Comparison of ENCODE assay signal across 15 cellular contexts in the genomic region with DNA sequence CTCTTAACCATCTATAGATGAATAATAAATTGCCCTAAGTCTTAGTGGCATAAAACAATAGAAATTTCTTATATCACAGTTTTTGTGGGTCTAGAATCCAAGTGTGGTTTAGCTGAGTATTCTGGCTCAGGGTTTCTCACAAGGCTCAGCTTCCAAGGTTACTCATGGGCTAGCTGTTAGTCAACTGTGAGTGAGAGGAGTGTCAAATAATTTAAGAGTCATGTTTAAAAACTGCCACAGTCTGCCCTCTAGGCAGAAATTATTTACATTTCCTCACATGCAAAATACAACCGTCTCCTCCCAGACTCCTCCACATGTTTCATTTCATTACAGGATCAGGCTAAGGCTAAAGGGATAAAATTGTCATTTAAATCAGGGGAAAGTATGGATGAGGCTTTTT.
DNase-seq lines count a peak whose midpoint lies in the region; ATAC-seq and TF ChIP-seq lines count a peak whose summit lies in the region.
"Had no signal": no experiment of that assay in that cellular context is flagged by ENCODE, and none has a peak within 500 bp of the region (broad histone marks: within the 10 kb centered on the region; RNA-seq: fewer than 3 reads in every experiment).

No MANE protein-coding gene starts in this region.

- no peaks in the 10 kb centered on the region for H3K36me3 Mint-ChIP-seq in naive thymus-derived CD4-positive, alpha-beta T cell
- H3K36me3 Mint-ChIP-seq: naive B cell had no signal

- no peaks in the 10 kb centered on the region for H3K27me3 Mint-ChIP-seq in naive thymus-derived CD4-positive, alpha-beta T cell
- H3K27me3 Mint-ChIP-seq: naive B cell had no signal

- no peak for ATAC-seq in GM18909 (IDR thresholded peaks at IDR 0.05; ENCODE audit: poor library complexity, unreplicated experiment)
- ATAC-seq in naive thymus-derived CD4-positive, alpha-beta T cell: no peak
- ATAC-seq: activated T-cell treated with anti-CD3 and anti-CD28 coated beads, Interleukin-2, amount 50 U/mL, for 4 hours had no signal

- H3K4me1 Mint-ChIP-seq in naive thymus-derived CD4-positive, alpha-beta T cell: no peaks in the 10 kb centered on the region
- H3K4me1 Mint-ChIP-seq: naive B cell had no signal

- DNase-seq in HPDE6-E6E7 (ENCODE audit: extremely low spot score) (peak; percentile 50), SW 1271 (lab: John Stamatoyannopoulos, UW) (peak; percentile 17 to 60), fibroblast of the conjunctiva (ENCODE audit: low read depth) (peak; percentile 50), smooth muscle cell (lab: John Stamatoyannopoulos, UW; ENCODE audit: unreplicated experiment) (no peak), prostate gland (ENCODE audit: low spot score) (no peak)
- no peak for DNase-seq in stimulated activated CD4-positive, alpha-beta T cell treated with anti-CD3 and anti-CD28 coated beads, Interleukin-4, amount 100 ng/mL, for 24 hours
- DNase-seq in naive thymus-derived CD4-positive, alpha-beta T cell: no peak
- DNase-seq: activated T-cell treated with anti-CD3 and anti-CD28 coated beads, Interleukin-2, amount 50 U/mL, for 4 hours; cerebellar nuclear complex; DMS53; naive B cell; NCI-H187; spleen; stimulated activated CD8-positive, alpha-beta memory T cell treated with anti-CD3 and anti-CD28 coated beads, Interleukin-4, amount 100 ng/mL, for 48 hours had no signal

- peaks cover 5% of the 10 kb centered on the region for H3F3A ChIP-seq in smooth muscle cell (ENCODE audit: low read depth)

- H3K9me3 Mint-ChIP-seq in naive thymus-derived CD4-positive, alpha-beta T cell: no peaks in the 10 kb centered on the region
- H3K9me3 Mint-ChIP-seq: activated T-cell treated with anti-CD3 and anti-CD28 coated beads, Interleukin-2, amount 50 U/mL, for 4 hours had no signal

- no peaks in the 10 kb centered on the region for H3K27me3 ChIP-seq in smooth muscle cell (ENCODE audit: low read depth)
- no peaks in the 10 kb centered on the region for H3K27me3 ChIP-seq in naive thymus-derived CD4-positive, alpha-beta T cell (ENCODE audit: control insufficient read depth in 2 of 2, insufficient read depth in 2 of 2, low read length in 2 of 2)
- no peaks in the 10 kb centered on the region for H3K27me3 ChIP-seq in prostate gland (replicated peaks; ENCODE audit: insufficient read depth)
- H3K27me3 ChIP-seq: spleen had no signal

- H3K27ac Mint-ChIP-seq in naive thymus-derived CD4-positive, alpha-beta T cell: no peak overlapping the region
- H3K27ac Mint-ChIP-seq: naive B cell had no signal

- intact Hi-C loops in naive thymus-derived CD4-positive, alpha-beta T cell (cut with micrococcal nuclease): no loop called here
- intact Hi-C loops in prostate gland (cut with DNase I): no loop called here

- CTCF ChIA-PET in naive thymus-derived CD4-positive, alpha-beta T cell (lab: Charles Lee): no interaction called here

- H3K36me3 ChIP-seq in smooth muscle cell (ENCODE audit: low read depth) (no peaks in the 10 kb centered on the region), prostate gland (no peaks in the 10 kb centered on the region)
- no peaks in the 10 kb centered on the region for H3K36me3 ChIP-seq in naive thymus-derived CD4-positive, alpha-beta T cell (ENCODE audit: control insufficient read depth in 2 of 3, insufficient read depth in 3 of 3, low read length in 3 of 3)
- H3K36me3 ChIP-seq: spleen had no signal

- TF ChIP-seq CTCF in smooth muscle cell (IDR thresholded peaks at IDR 0.05; ENCODE audit: borderline replicate concordance, insufficient read depth, poor library complexity, severe bottlenecking): no peak
- TF ChIP-seq CTCF in prostate gland (IDR thresholded peaks at IDR 0.05): no peak

- no peak overlapping the region for H2AFZ ChIP-seq in smooth muscle cell (ENCODE audit: low read depth)

- H4K20me1 ChIP-seq in smooth muscle cell (ENCODE audit: low read depth): no peaks in the 10 kb centered on the region

- H3K9ac ChIP-seq in smooth muscle cell (ENCODE audit: low read depth): no peak overlapping the region

- H3K9me3 ChIP-seq in smooth muscle cell (replicated peaks; ENCODE audit: low read depth) (no peaks in the 10 kb centered on the region), prostate gland (no peaks in the 10 kb centered on the region)
- H3K9me3 ChIP-seq in naive thymus-derived CD4-positive, alpha-beta T cell (ENCODE audit: control insufficient read depth in 2 of 3, low read length in 3 of 3): no peaks in the 10 kb centered on the region
- H3K9me3 ChIP-seq: spleen had no signal

- peak overlapping the region; percentile 31 for H3K4me2 ChIP-seq in smooth muscle cell

- H3K4me3 ChIP-seq in smooth muscle cell: no peak overlapping the region
- H3K4me3 ChIP-seq in naive thymus-derived CD4-positive, alpha-beta T cell (ENCODE audit: low read length): no peak overlapping the region
- H3K4me3 ChIP-seq in prostate gland: no peak overlapping the region
- H3K4me3 ChIP-seq: spleen had no signal

- H3K4me1 ChIP-seq in smooth muscle cell (ENCODE audit: low read depth): peaks cover 8% of the 10 kb centered on the region
- H3K4me1 ChIP-seq in naive thymus-derived CD4-positive, alpha-beta T cell (ENCODE audit: control insufficient read depth in 2 of 2, insufficient read depth in 2 of 2, low read length in 2 of 2): no peaks in the 10 kb centered on the region
- no peaks in the 10 kb centered on the region for H3K4me1 ChIP-seq in prostate gland (replicated peaks)

- POLR2A ChIA-PET in naive thymus-derived CD4-positive, alpha-beta T cell (lab: Charles Lee): no interaction called here

- TF ChIP-seq POLR2A in prostate gland (IDR thresholded peaks at IDR 0.05): no peak

- 9% methylated on average over 1 of the region's 1 CpG for WGBS in smooth muscle cell (ENCODE audit: low lambda C conversion rate)
- 21% methylated on average over 1 of the region's 1 CpG for WGBS in prostate gland

- H3K27ac ChIP-seq in smooth muscle cell (ENCODE audit: low read depth): peak overlapping the region; percentile 46
- H3K27ac ChIP-seq in naive thymus-derived CD4-positive, alpha-beta T cell (ENCODE audit: low read depth, low read length): no peak overlapping the region
- no peak overlapping the region for H3K27ac ChIP-seq in prostate gland
- H3K27ac ChIP-seq: spleen had no signal

- H3K79me2 ChIP-seq in smooth muscle cell (ENCODE audit: low read depth): no peaks in the 10 kb centered on the region

- H3K4me3 Mint-ChIP-seq in naive thymus-derived CD4-positive, alpha-beta T cell: no peak overlapping the region
- H3K4me3 Mint-ChIP-seq: activated T-cell treated with anti-CD3 and anti-CD28 coated beads, Interleukin-2, amount 50 U/mL, for 4 hours; naive B cell had no signal

Comparison
In these comparisons a context has a peak if more than half of its experiments do, and no peak if none do; other contexts are left out.
1. DNase-seq: peak in HPDE6-E6E7 (single experiment), SW 1271 (2 of 2) and fibroblast of the conjunctiva (single experiment); none in smooth muscle cell (single experiment), stimulated activated CD4-positive, alpha-beta T cell treated with anti-CD3 and anti-CD28 coated beads, Interleukin-4, amount 100 ng/mL, for 24 hours (single experiment), naive thymus-derived CD4-positive, alpha-beta T cell (0 of 9) and prostate gland (single experiment).